Comparison of ENCODE assay signal across 10 cellular contexts in the genomic region with DNA sequence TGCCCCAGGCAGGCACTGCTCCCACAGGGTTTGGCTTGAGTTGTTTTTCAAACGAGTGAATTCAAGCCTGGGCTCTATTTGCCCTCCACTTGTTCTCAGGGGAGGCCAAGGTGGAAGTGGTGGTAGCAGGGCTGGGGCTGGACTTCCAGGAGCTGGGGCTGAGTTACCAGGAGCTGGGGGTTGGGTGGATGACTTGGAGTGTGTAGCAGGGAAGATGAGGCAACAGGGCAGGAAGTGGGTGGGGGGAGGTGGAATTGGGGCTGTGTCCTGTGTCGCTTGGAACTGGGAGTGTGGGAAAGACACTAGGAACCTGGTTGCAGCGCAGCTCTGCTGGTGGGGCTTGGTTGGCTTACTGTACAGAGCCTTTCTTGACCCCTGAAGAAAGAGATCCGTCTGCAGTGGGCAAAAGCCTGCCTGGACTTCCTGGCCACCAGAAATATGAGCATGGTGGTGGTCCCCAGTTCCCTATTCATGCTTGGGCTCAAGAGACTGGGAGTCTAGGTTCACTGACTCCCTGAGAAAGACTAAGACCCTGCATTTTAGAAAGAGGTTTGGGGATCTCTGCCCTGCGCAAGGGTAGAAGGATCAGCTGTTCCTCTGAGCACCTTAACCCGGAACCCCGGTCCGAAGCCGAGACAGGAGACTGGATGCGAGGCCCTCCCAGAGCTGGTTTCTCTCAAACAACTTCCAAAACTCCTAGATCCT. TPM values are rescaled to one million over a fixed set of nuclear protein-coding genes. Genes with fewer than 3 reads are reported as not detected.
DNase-seq lines count a peak whose midpoint lies in the region; TF ChIP-seq lines count a peak whose summit lies in the region.
"Had no signal": no experiment of that assay in that cellular context is flagged by ENCODE, and none has a peak within 500 bp of the region (broad histone marks: within the 10 kb centered on the region; RNA-seq: fewer than 3 reads in every experiment).

No MANE protein-coding gene starts in this region.

- H3K4me2 ChIP-seq in Loucy (ENCODE audit: low read depth, low read length, poor library complexity, severe bottlenecking): peak overlapping the region; percentile 86
- H3K4me2 ChIP-seq: KMS-11 had no signal

- no peak overlapping the region for H2AFZ ChIP-seq in Loucy (ENCODE audit: low read length)

- H3K27me3 Mint-ChIP-seq in brain: peaks cover 91% of the 10 kb centered on the region

- H3F3A ChIP-seq in Loucy (ENCODE audit: low read depth): peaks cover 3% of the 10 kb centered on the region; the same call in 1 of the 2 replicates

- peaks cover 34% of the 10 kb centered on the region for H3K4me1 Mint-ChIP-seq in brain

- H3K36me3 Mint-ChIP-seq in brain: peaks cover 20% of the 10 kb centered on the region

- peaks cover 0 to 8% (median 0%) of the 10 kb centered on the region in 5 experiments for H3K9me3 Mint-ChIP-seq in brain

- no peak for TF ChIP-seq POLR2A in testis (IDR thresholded peaks at IDR 0.05)

- H3K9me3 ChIP-seq in Loucy (ENCODE audit: insufficient read depth, low read depth, low read length) (no peaks in the 10 kb centered on the region), neutrophil (no peaks in the 10 kb centered on the region), testis (no peaks in the 10 kb centered on the region)

- TF ChIP-seq CTCF in Loucy (conservative IDR thresholded peaks at IDR 0.05; ENCODE audit: low read length): no peak
- no peak for TF ChIP-seq CTCF in brain (conservative IDR thresholded peaks at IDR 0.05)
- TF ChIP-seq CTCF in neutrophil (IDR thresholded peaks at IDR 0.05): no peak
- no peak for TF ChIP-seq CTCF in testis (IDR thresholded peaks at IDR 0.05)

- intact Hi-C loops in testis (cut with DNase I; ENCODE audit: low total_unique reads): no loop called here

- peak overlapping the region; percentile 89 for H3K4me3 ChIP-seq in Loucy (ENCODE audit: low read length, poor library complexity, severe bottlenecking)
- H3K4me3 ChIP-seq in neutrophil (ENCODE audit: low read depth in 1 of 2, low read length in 1 of 2): peak overlapping the region; percentile 88 to 92
- peak overlapping the region in 1 of 2 donors; percentile 54 for H3K4me3 ChIP-seq in testis

- H3K27me3 ChIP-seq in Loucy (ENCODE audit: insufficient read depth, low read length, poor library complexity, severe bottlenecking): no peaks in the 10 kb centered on the region
- peaks cover 33% of the 10 kb centered on the region for H3K27me3 ChIP-seq in neutrophil
- H3K27me3 ChIP-seq in testis: no peaks in the 10 kb centered on the region

- H3K27ac ChIP-seq in neutrophil (peak overlapping the region; percentile 77), testis (no peak overlapping the region)
- H3K27ac ChIP-seq: KMS-11, WERI-Rb-1 had no signal

- H3K4me1 ChIP-seq in Loucy (ENCODE audit: insufficient read depth, low read length, poor library complexity, severe bottlenecking) (peaks cover 40% of the 10 kb centered on the region), neutrophil (ENCODE audit: control insufficient read depth in 1 of 2, insufficient read depth in 1 of 2, low read depth in 1 of 2, low read length in 1 of 2) (peaks cover 33% of the 10 kb centered on the region in 2 experiments), testis (no peaks in the 10 kb centered on the region)

- H3K36me3 ChIP-seq in Loucy (ENCODE audit: insufficient read depth, low read length): no peaks in the 10 kb centered on the region
- H3K36me3 ChIP-seq in neutrophil: no peaks in the 10 kb centered on the region
- no peaks in the 10 kb centered on the region for H3K36me3 ChIP-seq in testis (ENCODE audit: low read depth, missing control alignments)
- H3K36me3 ChIP-seq: WERI-Rb-1 had no signal

- H3K9ac ChIP-seq in Loucy (ENCODE audit: low read depth, low read length, poor library complexity, severe bottlenecking): peak overlapping the region; percentile 93
- H3K9ac ChIP-seq: KMS-11 had no signal

- no peaks in the 10 kb centered on the region for H3K9me2 ChIP-seq in Loucy (replicated peaks; ENCODE audit: low read depth, low read length)

- H3K4me3 Mint-ChIP-seq in brain: peak overlapping the region in 3 of 5 experiments; percentile 61 to 64 (median 61)

- DNase-seq in EH (ENCODE audit: low read depth) (peak; percentile 56), LoVo (ENCODE audit: low spot score) (no peak), COR-L47 (lab: John Stamatoyannopoulos, UW) (no peak), testis (no peak)
- DNase-seq: NCI-H748 treated with DMSO at 0.1 percent for 48 hours, WERI-Rb-1 had no signal

- H3K79me2 ChIP-seq in Loucy (ENCODE audit: insufficient read depth, low read length): peaks cover 38% of the 10 kb centered on the region

- H4K20me1 ChIP-seq in Loucy (ENCODE audit: insufficient read depth, low read length, poor library complexity, severe bottlenecking): no peaks in the 10 kb centered on the region

- 56% methylated on average over 9 to 10 of the region's 10 CpGs for WGBS in testis, 2 donors

- no peak overlapping the region for H3K27ac Mint-ChIP-seq in brain

RNA-seq across cellular contexts. Expression of gene TFAP2E, which starts 3.1 kb away (rescaled TPM):
- polyA plus RNA-seq in brain (ENCODE audit: insufficient read depth, low read depth, low replicate concordance): 0.32 TPM
- 1 to 10 TPM; 1.9 to 4.0 TPM for total RNA-seq in testis
- 1.9 TPM for polyA plus RNA-seq in testis (ENCODE audit: insufficient read depth, low read depth, low replicate concordance)

RNA-seq across cellular contexts. Expression of gene NCDN, which starts 18.6 kb away (rescaled TPM):
- polyA plus RNA-seq in brain (ENCODE audit: insufficient read depth, low read depth, low replicate concordance) (152 TPM), testis (ENCODE audit: insufficient read depth, low read depth, low replicate concordance) (27.3 TPM)
- 10 to 100 TPM; 33.8 to 33.9 TPM for total RNA-seq in testis

RNA-seq across cellular contexts. Expression of gene KIAA0319L, which starts 19.0 kb away (rescaled TPM):
- polyA plus RNA-seq in brain (ENCODE audit: insufficient read depth, low read depth, low replicate concordance): 42.9 TPM
- 10 to 100 TPM; 90.1 TPM for total RNA-seq in testis
- polyA plus RNA-seq in testis (ENCODE audit: insufficient read depth, low read depth, low replicate concordance): 55.6 TPM
